ENCODE assay signal across 22 cellular contexts in genomic region chr13:94917814-94918213, GRCh38.
DNase-seq lines count a peak whose midpoint lies in the region; ATAC-seq and TF ChIP-seq lines count a peak whose summit lies in the region.
"Had no signal": no experiment of that assay in that cellular context is flagged by ENCODE, and none has a peak within 500 bp of the region (broad histone marks: within the 10 kb centered on the region; RNA-seq: fewer than 3 reads in every experiment).

No MANE protein-coding gene starts in this region.

- H3K36me3 Mint-ChIP-seq in GM23338 (ENCODE audit: low read depth): no peaks in the 10 kb centered on the region
- H3K36me3 Mint-ChIP-seq: activated naive CD8-positive, alpha-beta T cell; immature natural killer cell; memory B cell; natural killer cell treated with Interleukin-12 subunit alpha and Interleukin-12 subunit beta and Interleukin-15 and Interleukin-18, amount 100 ng/mL, for 72 hours had no signal

- no peaks in the 10 kb centered on the region for H3K9me2 ChIP-seq in GM23338 (ENCODE audit: insufficient read depth)

- no peaks in the 10 kb centered on the region for H3K36me3 ChIP-seq in GM23338 (ENCODE audit: insufficient read depth)
- H3K36me3 ChIP-seq: BE2C, breast epithelium, esophagus muscularis mucosa, vagina had no signal

- TF ChIP-seq CTCF in GM23338 (conservative IDR thresholded peaks at IDR 0.05; ENCODE audit: low read depth in 2 of 2) (no peak), coronary artery (IDR thresholded peaks at IDR 0.05) (no peak)

- no peak overlapping the region for H3K4me2 ChIP-seq in GM23338
- H3K4me2 ChIP-seq: smooth muscle cell had no signal

- no peak overlapping the region for H3K27ac Mint-ChIP-seq in GM23338
- H3K27ac Mint-ChIP-seq: activated naive CD8-positive, alpha-beta T cell; memory B cell; natural killer cell treated with Interleukin-12 subunit alpha and Interleukin-12 subunit beta and Interleukin-15 and Interleukin-18, amount 100 ng/mL, for 72 hours; progenitor cell of endocrine pancreas; T-helper 2 cell treated with Interferon-gamma antibody and Interleukin-4, amounts not matched to agents 5 μg/mL and 100 μg/mL, for 36 hours had no signal

- no peaks in the 10 kb centered on the region for H3F3A ChIP-seq in GM23338 (replicated peaks; ENCODE audit: low read depth)

- peak; percentile 81 for ATAC-seq in GM23338
- ATAC-seq in GM19351 (IDR thresholded peaks at IDR 0.05; ENCODE audit: unreplicated experiment): no peak
- ATAC-seq: natural killer cell treated with Interleukin-12 subunit alpha and Interleukin-12 subunit beta and Interleukin-15 and Interleukin-18, amount 100 ng/mL, for 72 hours had no signal

- peaks cover 19% of the 10 kb centered on the region for H3K4me1 Mint-ChIP-seq in GM23338
- H3K4me1 Mint-ChIP-seq: immature natural killer cell, memory B cell had no signal

- no peaks in the 10 kb centered on the region for H3K79me2 ChIP-seq in GM23338 (replicated peaks; ENCODE audit: insufficient read depth)

- no peaks in the 10 kb centered on the region for H3K9me3 Mint-ChIP-seq in GM23338
- H3K9me3 Mint-ChIP-seq: T-helper 2 cell treated with Interferon-gamma antibody and Interleukin-4, amounts not matched to agents 5 μg/mL and 100 μg/mL, for 36 hours had no signal

- no peaks in the 10 kb centered on the region for H3K27me3 Mint-ChIP-seq in GM23338 (ENCODE audit: insufficient read depth, low read depth, poor library complexity)
- H3K27me3 Mint-ChIP-seq: memory B cell had no signal

- no peaks in the 10 kb centered on the region for H4K20me1 ChIP-seq in GM23338 (replicated peaks; ENCODE audit: insufficient read depth)

- no peak overlapping the region for H2AFZ ChIP-seq in GM23338

- peak; percentile 47 for DNase-seq in GM23338 (ENCODE audit: low spot score)
- DNase-seq in dermis blood vessel endothelial cell: peak; percentile 10
- peak; percentile 24 for DNase-seq in myocyte (ENCODE audit: low read depth)
- no peak for DNase-seq in DMS79 (lab: John Stamatoyannopoulos, UW)
- no peak for DNase-seq in coronary artery (ENCODE audit: low spot score)
- DNase-seq: activated CD8-positive, alpha-beta memory T cell treated with anti-CD3 and anti-CD28 coated beads for 24 hours; BE2C; immature natural killer cell; NCI-H2029 treated with DMSO at 0.1 percent for 48 hours; stimulated activated CD8-positive, alpha-beta memory T cell treated with anti-CD3 and anti-CD28 coated beads, Interleukin-4, amount 100 ng/mL, for 48 hours; substantia nigra had no signal

- H3K4me3 ChIP-seq in GM23338 (no peak overlapping the region), coronary artery (no peak overlapping the region)
- H3K4me3 ChIP-seq: breast epithelium, esophagus muscularis mucosa, smooth muscle cell, vagina had no signal

- peaks cover 22% of the 10 kb centered on the region for H3K4me1 ChIP-seq in GM23338 (ENCODE audit: insufficient read depth)
- H3K4me1 ChIP-seq: BE2C, breast epithelium, esophagus muscularis mucosa, vagina had no signal

- H3K27ac ChIP-seq in GM23338 (ENCODE audit: low read depth) (no peak overlapping the region), coronary artery (no peak overlapping the region)
- H3K27ac ChIP-seq: breast epithelium, esophagus muscularis mucosa, vagina had no signal

- H3K4me3 Mint-ChIP-seq in GM23338: no peak overlapping the region
- H3K4me3 Mint-ChIP-seq: activated naive CD8-positive, alpha-beta T cell; immature natural killer cell; memory B cell; natural killer cell treated with Interleukin-12 subunit alpha and Interleukin-12 subunit beta and Interleukin-15 and Interleukin-18, amount 100 ng/mL, for 72 hours; T-helper 2 cell treated with Interferon-gamma antibody and Interleukin-4, amounts not matched to agents 5 μg/mL and 100 μg/mL, for 36 hours had no signal

- H3K27me3 ChIP-seq in GM23338 (ENCODE audit: insufficient read depth): no peaks in the 10 kb centered on the region
- H3K27me3 ChIP-seq: BE2C, breast epithelium, esophagus muscularis mucosa, vagina had no signal

TF ChIP-seq in PFSK-1, 5 proteins besides CTCF, POLR2A, EP300 and RAD21:
- TF ChIP-seq REST (IDR thresholded peaks at IDR 0.05; ENCODE audit: insufficient read depth in 1 of 2, low read depth in 2 of 2, low read length in 2 of 2) (peak; percentile 54 to 86; a peak in 3 of 4 replicates), SIN3A (IDR thresholded peaks at IDR 0.05; ENCODE audit: borderline replicate concordance, insufficient read depth, low read length) (no peak), POLR2AphosphoS5 (IDR thresholded peaks at IDR 0.05; ENCODE audit: low read depth, low read length) (no peak)
TF ChIP-seq in PFSK-1: peak in this region for 1.

Comparison
In these comparisons a context has a peak if more than half of its experiments do, and no peak if none do; other contexts are left out.
1. DNase-seq: peak in GM23338 (single experiment), dermis blood vessel endothelial cell (single experiment) and myocyte (single experiment); none in DMS79 (single experiment) and coronary artery (single experiment).